In the genomic region with DNA sequence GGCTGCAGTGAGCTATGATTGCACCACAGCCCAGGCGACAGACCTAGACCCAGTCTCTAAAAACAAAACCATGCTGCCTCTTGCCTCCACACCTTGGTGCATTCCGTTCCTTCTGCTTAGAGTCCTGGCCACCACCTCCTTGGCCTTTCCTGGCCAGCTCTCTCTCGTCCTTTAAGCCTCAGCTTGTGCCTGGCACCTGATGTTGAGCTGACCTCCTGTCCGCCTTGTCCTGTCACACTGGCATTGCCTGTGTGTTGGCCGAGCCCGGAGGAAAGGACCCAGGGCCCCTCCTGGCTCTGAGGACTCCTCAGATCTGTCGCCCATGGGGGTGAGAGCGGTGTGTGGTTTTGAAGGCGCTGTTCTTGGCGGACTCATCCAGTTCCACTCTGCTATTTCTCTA, we compare ENCODE assay signal across 24 cellular contexts.
DNase-seq lines count a peak whose midpoint lies in the region; ATAC-seq, FAIRE-seq and TF ChIP-seq lines count a peak whose summit lies in the region.
"Had no signal": no experiment of that assay in that cellular context is flagged by ENCODE, and none has a peak within 500 bp of the region (broad histone marks: within the 10 kb centered on the region; RNA-seq: fewer than 3 reads in every experiment).

No MANE protein-coding gene starts in this region.

- H3K79me2 ChIP-seq in HepG2 (ENCODE audit: insufficient read depth, low read length), result no peaks in the 10 kb centered on the region
- no peaks in the 10 kb centered on the region for H3K79me2 ChIP-seq in osteoblast (ENCODE audit: insufficient read depth, low read length)
- H3K79me2 ChIP-seq in smooth muscle cell (ENCODE audit: low read depth), result no peaks in the 10 kb centered on the region

- intact Hi-C loops in HepG2 (cut with micrococcal nuclease; ENCODE audit: unreplicated experiment) (no loop called here), right lobe of liver (cut with DNase I) (no loop called here), mucosa of descending colon (cut with DNase I, micrococcal nuclease) (no loop called here)

- BruUV-seq in HepG2 (replicated peaks; lab: Mats Ljungman, UMichigan), result no TSS peak

- peaks cover 26% of the 10 kb centered on the region for H3K36me3 Mint-ChIP-seq in chondrocyte (ENCODE audit: low read depth)
- H3K36me3 Mint-ChIP-seq: CD4-positive, CD25-positive, alpha-beta regulatory T cell; CD8-positive, alpha-beta T cell had no signal

- H3K4me1 Mint-ChIP-seq in chondrocyte (ENCODE audit: low read depth), result peaks cover 7% of the 10 kb centered on the region
- H3K4me1 Mint-ChIP-seq: B cell had no signal

- H3K9me3 Mint-ChIP-seq in chondrocyte (ENCODE audit: low read depth), result no peaks in the 10 kb centered on the region
- H3K9me3 Mint-ChIP-seq: CD4-positive, CD25-positive, alpha-beta regulatory T cell; CD8-positive, alpha-beta T cell had no signal

- H3K4me3 Mint-ChIP-seq in chondrocyte (ENCODE audit: unreplicated experiment), result no peak overlapping the region
- H3K4me3 Mint-ChIP-seq: B cell; CD4-positive, CD25-positive, alpha-beta regulatory T cell; CD8-positive, alpha-beta T cell had no signal

- H4K20me1 ChIP-seq in HepG2 (ENCODE audit: insufficient read depth, low read length) (no peaks in the 10 kb centered on the region), osteoblast (ENCODE audit: insufficient read depth, low read length) (no peaks in the 10 kb centered on the region), smooth muscle cell (ENCODE audit: low read depth) (peaks cover 3% of the 10 kb centered on the region)
- H4K20me1 ChIP-seq: BLaER1 had no signal

- ATAC-seq in HepG2 (no peak), right lobe of liver (no peak), GM21576 (IDR thresholded peaks at IDR 0.05; ENCODE audit: unreplicated experiment) (no peak), mucosa of descending colon (no peak)
- ATAC-seq: CD8-positive, alpha-beta T cell had no signal

- TF ChIP-seq EP300 in HepG2 (IDR thresholded peaks at IDR 0.05; ENCODE audit: low read depth in 2 of 2, low read length in 2 of 2) (no peak), HepG2 (CRISPR knock-in tag; IDR thresholded peaks at IDR 0.05; ENCODE audit: borderline replicate concordance) (no peak)

- POLR2A ChIA-PET in HepG2 (lab: Yijun Ruan, JAX), result no interaction called here

- WGBS in HepG2 (ENCODE audit: low lambda C conversion rate), result 100% methylated on average over 7 of the region's 10 CpGs
- 97% methylated on average over 6 of the region's 10 CpGs for WGBS in right lobe of liver (ENCODE audit: insufficient coverage, low coverage, low lambda C conversion rate, missing lambda C conversion rate)
- WGBS in smooth muscle cell (ENCODE audit: low lambda C conversion rate), result 92% methylated on average over 10 of the region's 10 CpGs

- H3K9me3 ChIP-seq in HepG2 (ENCODE audit: low read length) (no peaks in the 10 kb centered on the region), right lobe of liver (no peaks in the 10 kb centered on the region), osteoblast (ENCODE audit: low read depth, low read length) (no peaks in the 10 kb centered on the region), smooth muscle cell (replicated peaks; ENCODE audit: low read depth) (no peaks in the 10 kb centered on the region), mucosa of descending colon (no peaks in the 10 kb centered on the region)
- H3K9me3 ChIP-seq: BLaER1, Caco-2 had no signal

- no peak for TF ChIP-seq POLR2A in HepG2 (IDR thresholded peaks at IDR 0.05; ENCODE audit: insufficient read depth in 1 of 2, low read depth in 2 of 2, low read length in 2 of 2)
- no peak for TF ChIP-seq POLR2A in right lobe of liver (IDR thresholded peaks at IDR 0.05)

- TF ChIP-seq CTCF in HepG2 (CRISPR knock-in tag; IDR thresholded peaks at IDR 0.05) (no peak), right lobe of liver (IDR thresholded peaks at IDR 0.05) (no peak), chondrocyte (IDR thresholded peaks at IDR 0.05) (no peak), osteoblast (IDR thresholded peaks at IDR 0.05; ENCODE audit: extremely low read depth, low read depth, low read length) (no peak), smooth muscle cell (IDR thresholded peaks at IDR 0.05; ENCODE audit: borderline replicate concordance, insufficient read depth, poor library complexity, severe bottlenecking) (no peak), mucosa of descending colon (IDR thresholded peaks at IDR 0.05) (no peak)

- H3K4me1 ChIP-seq in HepG2 (ENCODE audit: insufficient read depth, low read length) (no peaks in the 10 kb centered on the region), right lobe of liver (no peaks in the 10 kb centered on the region), osteoblast (ENCODE audit: insufficient read depth, low read length) (no peaks in the 10 kb centered on the region), smooth muscle cell (ENCODE audit: low read depth) (peaks cover 2% of the 10 kb centered on the region), mucosa of descending colon (ENCODE audit: low read depth) (no peaks in the 10 kb centered on the region)
- H3K4me1 ChIP-seq: Caco-2 had no signal

- H3F3A ChIP-seq in smooth muscle cell (ENCODE audit: low read depth), result no peaks in the 10 kb centered on the region

- H3K27me3 Mint-ChIP-seq in chondrocyte (ENCODE audit: low read depth), result no peaks in the 10 kb centered on the region

- DNase-seq in HepG2 (ENCODE audit: low spot score) (no peak), right lobe of liver (no peak), chondrocyte (ENCODE audit: low spot score) (no peak), osteoblast (ENCODE audit: insufficient read length, low spot score, missing footprints) (peak; percentile 49), smooth muscle cell (lab: John Stamatoyannopoulos, UW; ENCODE audit: unreplicated experiment) (no peak), mucosa of descending colon (no peak)
- no peak for DNase-seq in central memory CD4-positive, alpha-beta T cell
- DNase-seq: Caco-2; CD4-positive, CD25-positive, alpha-beta regulatory T cell; CD8-positive, alpha-beta T cell; DMS153; DND-41; GM23248; H7; HCEC 1CT had no signal

- no peak for TF ChIP-seq RAD21 in HepG2 (CRISPR knock-in tag; IDR thresholded peaks at IDR 0.05)

- FAIRE-seq in HepG2 (lab: Jason Lieb, UNC), result no peak
- FAIRE-seq: A204.1, G401.6, GM12892, H1 had no signal

- no peak overlapping the region for H3K27ac ChIP-seq in HepG2 (ENCODE audit: extremely low read length, insufficient read depth, low read length)
- H3K27ac ChIP-seq in right lobe of liver, result no peak overlapping the region
- H3K27ac ChIP-seq in osteoblast (ENCODE audit: low read depth, low read length), result no peak overlapping the region
- H3K27ac ChIP-seq in smooth muscle cell (ENCODE audit: low read depth), result peak overlapping the region; percentile 28
- H3K27ac ChIP-seq: 22Rv1, BLaER1, C4-2B, GM23248 had no signal

- in situ Hi-C loops in HepG2 (cut with HindIII; ENCODE audit: extremely low pct_ligation_motif_present, low pct_unique_long_range_greater_than_20kb), result loop anchor here (25.0 kb wide), 1 partner anchor 571 kb away; no protein-coding TSS in a partner anchor

- H3K4me2 ChIP-seq in HepG2 (ENCODE audit: low read depth, low read length) (no peak overlapping the region), osteoblast (ENCODE audit: insufficient read depth, low read length) (no peak overlapping the region), smooth muscle cell (no peak overlapping the region)
- H3K4me2 ChIP-seq: BLaER1 had no signal

- H2AFZ ChIP-seq in HepG2 (ENCODE audit: low read length) (no peak overlapping the region), osteoblast (ENCODE audit: low read length) (no peak overlapping the region), smooth muscle cell (ENCODE audit: low read depth) (no peak overlapping the region)
- H2AFZ ChIP-seq: GM23248 had no signal

- H3K27me3 ChIP-seq in HepG2 (ENCODE audit: control insufficient read depth in 1 of 2, insufficient read depth in 2 of 2, low read length in 2 of 2) (no peaks in the 10 kb centered on the region), right lobe of liver (no peaks in the 10 kb centered on the region), osteoblast (ENCODE audit: insufficient read depth, low read length) (no peaks in the 10 kb centered on the region), smooth muscle cell (ENCODE audit: low read depth) (no peaks in the 10 kb centered on the region)
- H3K27me3 ChIP-seq: BLaER1 had no signal

- H3K4me3 ChIP-seq in HepG2 (replicated peaks in 1 of 3; ENCODE audit: insufficient read depth in 1 of 3, low read depth in 2 of 3, low read length in 3 of 3), result no peak overlapping the region
- no peak overlapping the region for H3K4me3 ChIP-seq in right lobe of liver
- H3K4me3 ChIP-seq in osteoblast (ENCODE audit: insufficient read depth, low read length), result no peak overlapping the region
- H3K4me3 ChIP-seq in smooth muscle cell, result no peak overlapping the region
- H3K4me3 ChIP-seq in mucosa of descending colon, result no peak overlapping the region
- H3K4me3 ChIP-seq: BLaER1, GM23248 had no signal

- H3K27ac Mint-ChIP-seq in chondrocyte (ENCODE audit: unreplicated experiment), result peak overlapping the region; percentile 65
- H3K27ac Mint-ChIP-seq: B cell; CD4-positive, CD25-positive, alpha-beta regulatory T cell; CD8-positive, alpha-beta T cell had no signal

- H3K9ac ChIP-seq in HepG2 (ENCODE audit: insufficient read depth, low read depth, low read length) (no peak overlapping the region), smooth muscle cell (ENCODE audit: low read depth) (no peak overlapping the region)
- H3K9ac ChIP-seq: BLaER1, GM23248 had no signal

- CTCF ChIA-PET in HepG2 (lab: Yijun Ruan, JAX; ENCODE audit: low intra/inter-chr PET ratio, low total read pairs), result no interaction called here

- peaks cover 43 to 78% of the 10 kb centered on the region in 2 experiments for H3K36me3 ChIP-seq in HepG2 (replicated peaks in 1 of 2; ENCODE audit: control insufficient read depth in 1 of 2, insufficient read depth in 2 of 2, low read length in 2 of 2)
- peaks cover 0 to 19% (median 3%) of the 10 kb centered on the region in 4 donors for H3K36me3 ChIP-seq in right lobe of liver
- H3K36me3 ChIP-seq in osteoblast (ENCODE audit: insufficient read depth, low read length), result peaks cover 38% of the 10 kb centered on the region
- peaks cover 6% of the 10 kb centered on the region for H3K36me3 ChIP-seq in smooth muscle cell (ENCODE audit: low read depth)
- no peaks in the 10 kb centered on the region for H3K36me3 ChIP-seq in mucosa of descending colon (ENCODE audit: low read depth)

TF ChIP-seq in HepG2, 621 proteins besides CTCF, POLR2A, EP300 and RAD21 (continues in another document):
- TF ChIP-seq IKZF1 (IDR thresholded peaks at IDR 0.05) (no peak), RBM22 (optimal IDR thresholded peaks at IDR 0.05; ENCODE audit: low read length) (peak; percentile 83)
